In the genomic region with DNA sequence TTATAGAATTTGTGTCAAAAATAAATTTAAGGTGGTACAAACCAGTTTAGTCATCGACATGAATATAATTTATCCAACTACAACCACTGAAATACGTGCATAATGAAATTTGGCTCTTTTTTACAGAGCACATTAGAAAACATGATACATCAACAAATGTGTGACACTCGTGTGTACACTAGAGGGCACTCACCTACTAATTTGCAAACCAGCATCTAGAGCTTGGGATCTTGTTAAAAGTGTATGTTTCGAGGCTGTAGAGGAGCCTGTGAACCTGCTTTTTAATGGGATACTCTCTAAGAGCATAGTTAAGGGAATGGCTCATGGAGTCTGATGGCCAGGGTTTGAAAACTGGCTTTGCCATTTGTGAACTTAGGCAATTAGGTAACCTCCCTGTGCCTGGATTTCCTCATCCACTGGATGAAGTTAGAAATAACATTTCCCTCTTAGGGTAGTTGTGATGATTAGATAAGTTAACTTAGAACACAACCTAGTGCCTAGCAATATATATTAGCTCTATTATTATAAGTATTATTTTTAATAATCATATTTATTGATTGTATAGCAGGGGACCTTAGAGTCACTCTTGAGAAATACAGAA, we compare ENCODE assay signal across 8 cellular contexts. TPM values are rescaled to one million over a fixed set of nuclear protein-coding genes. Genes with fewer than 3 reads are reported as not detected.
DNase-seq lines count a peak whose midpoint lies in the region; ATAC-seq and TF ChIP-seq lines count a peak whose summit lies in the region.

No MANE protein-coding gene starts in this region.

- no peak overlapping the region for H3K4me3 ChIP-seq in astrocyte of the spinal cord (ENCODE audit: low read depth, low read length)
- no peak overlapping the region for H3K4me3 ChIP-seq in stomach

- H3K36me3 ChIP-seq in stomach = no peaks in the 10 kb centered on the region

- ATAC-seq in GM19324 (IDR thresholded peaks at IDR 0.05; ENCODE audit: low FRiP score, unreplicated experiment) (peak; percentile 49), HG03159 (IDR thresholded peaks at IDR 0.05; ENCODE audit: unreplicated experiment) (peak; percentile 65)

- intact Hi-C loops in stomach (cut with DNase I; ENCODE audit: low total_unique reads) = no loop called here

- TF ChIP-seq EP300 in stomach (IDR thresholded peaks at IDR 0.05) = no peak

- H3K4me1 ChIP-seq in stomach = peaks cover 0 to 7% (median 0%) of the 10 kb centered on the region in 4 donors

- TF ChIP-seq CTCF in astrocyte of the spinal cord (IDR thresholded peaks at IDR 0.05; ENCODE audit: low read depth, low read length) = peak; percentile 74
- TF ChIP-seq CTCF in stomach (IDR thresholded peaks at IDR 0.05) = peak in 5 of 7 experiments; percentile 28 to 75 (median 57)

- no peak overlapping the region for H3K27ac ChIP-seq in stomach

- WGBS in stomach, 5 donors = 3 to 6% (median 5%) methylated on average over 4 of the region's 4 CpGs

- H3K27me3 ChIP-seq in stomach = no peaks in the 10 kb centered on the region

- peak; percentile 7 for DNase-seq in NCI-H2029 treated with DMSO at 0.1 percent for 48 hours (lab: John Stamatoyannopoulos, UW)
- no peak for DNase-seq in NCI-H2029 (lab: John Stamatoyannopoulos, UW)
- peak; percentile 10 for DNase-seq in NCI-H446 treated with DMSO at 0.1 percent for 48 hours (lab: John Stamatoyannopoulos, UW)
- DNase-seq in astrocyte of the spinal cord (ENCODE audit: low read depth, low spot score) = peak; percentile 76
- peak; percentile 61 for DNase-seq in iPS-NIHi11 (ENCODE audit: low spot score)
- DNase-seq in stomach = peak; percentile 41

- no peaks in the 10 kb centered on the region for H3K9me3 ChIP-seq in stomach

- no peak for TF ChIP-seq POLR2A in stomach (IDR thresholded peaks at IDR 0.05)

- in situ Hi-C loops in astrocyte of the spinal cord (cut with HindIII; ENCODE audit: low sequenced_read_pairs) = loop anchor here (25.0 kb wide), 1 partner anchor 185 kb away; no protein-coding TSS in a partner anchor

RNA-seq across cellular contexts. Expression of gene CPOX, which starts 8.8 kb away (rescaled TPM):
- total RNA-seq in stomach = 10 to 100 TPM in 4 of 5 donors, 1 to 10 TPM in 1; 4.1 to 43.7 (median 23.7) TPM
- polyA plus RNA-seq in stomach = 1 to 10 TPM; 4.1 to 8.9 (median 5.9) TPM
